In the genomic region with DNA sequence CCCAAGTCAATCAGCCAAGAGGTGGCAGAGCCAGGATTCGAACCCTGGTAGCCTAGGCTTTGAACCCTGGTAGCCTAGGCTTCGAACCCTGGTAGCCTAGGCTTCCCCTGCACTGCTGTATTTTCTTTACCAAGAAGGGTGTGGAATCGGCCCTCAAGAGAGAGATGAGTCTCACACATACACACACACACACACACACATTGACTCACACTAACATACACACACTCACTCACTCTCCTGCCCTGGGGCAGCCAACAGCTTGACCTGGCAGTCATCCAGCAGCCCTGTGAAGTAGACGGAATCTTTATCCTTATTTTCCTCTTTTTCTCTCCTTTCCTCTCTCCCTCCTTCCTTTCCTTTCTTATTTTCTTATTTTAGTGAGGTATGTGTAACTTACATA, we compare ENCODE assay signal across 9 cellular contexts. TPM values are rescaled to one million over a fixed set of nuclear protein-coding genes. Genes with fewer than 3 reads are reported as not detected.
DNase-seq lines count a peak whose midpoint lies in the region; ATAC-seq, FAIRE-seq and TF ChIP-seq lines count a peak whose summit lies in the region.
"Had no signal": no experiment of that assay in that cellular context is flagged by ENCODE, and none has a peak within 500 bp of the region (broad histone marks: within the 10 kb centered on the region; RNA-seq: fewer than 3 reads in every experiment).

No MANE protein-coding gene starts in this region.

- FAIRE-seq in A549 (lab: Jason Lieb, UNC): no peak

- DNase-seq in A549 (ENCODE audit: low read depth in 1 of 2, low spot score in 1 of 2): peak in 1 of 2 experiments; percentile 92
- DNase-seq in MG63: peak; percentile 91
- DNase-seq in stimulated activated naive CD4-positive, alpha-beta T cell treated with Interleukin-2 at 50 U/mL for 16 hours (lab: John Stamatoyannopoulos, UW): no peak
- no peak for DNase-seq in endothelial cell (ENCODE audit: low spot score)
- DNase-seq in occipital lobe (lab: John Stamatoyannopoulos, UW): no peak
- DNase-seq: activated T-cell treated with anti-CD3 and anti-CD28 coated beads, Interleukin-2, amount 50 U/mL, for 1 hour had no signal

- POLR2A ChIA-PET in A549 (lab: Yijun Ruan, JAX): interaction anchor here (0.5 to 2.9 kb wide), 6 partner anchors 16 to 196 kb away, joined by 3 to 29 read pairs (median 4); partner anchors contain the start of gene DUSP1

- H3K36me3 ChIP-seq in MG63: peaks cover 72% of the 10 kb centered on the region
- H3K36me3 ChIP-seq in muscle layer of duodenum (ENCODE audit: control insufficient read depth in 1 of 2, insufficient read depth in 2 of 2, low read length in 2 of 2): peaks cover 0 to 8% of the 10 kb centered on the region in 2 donors

- TF ChIP-seq POLR2A in A549 (IDR thresholded peaks at IDR 0.05; ENCODE audit: low read length): no peak

- H3K27me3 Mint-ChIP-seq in dendritic cell treated with granulocyte-macrophage colony-stimulating factor and Interleukin-4, amounts not matched to agents 40 ng/mL and 50 ng/mL, for 4 days: no peaks in the 10 kb centered on the region
- H3K27me3 Mint-ChIP-seq in endothelial cell (ENCODE audit: unreplicated experiment): peaks cover 14% of the 10 kb centered on the region

- H3K27me3 ChIP-seq in MG63 (no peaks in the 10 kb centered on the region), muscle layer of duodenum (ENCODE audit: low read depth, low read length) (no peaks in the 10 kb centered on the region)

- ATAC-seq in A549 (no peak), HG03196 (IDR thresholded peaks at IDR 0.05; ENCODE audit: unreplicated experiment) (no peak)

- H3K27ac ChIP-seq in A549 (peak overlapping the region; percentile 99 to 100), muscle layer of duodenum (ENCODE audit: low read length) (peak overlapping the region; percentile 97)

- H3K36me3 Mint-ChIP-seq in dendritic cell treated with granulocyte-macrophage colony-stimulating factor and Interleukin-4, amounts not matched to agents 40 ng/mL and 50 ng/mL, for 4 days (ENCODE audit: low read depth): peaks cover 49% of the 10 kb centered on the region
- H3K36me3 Mint-ChIP-seq in endothelial cell (ENCODE audit: low read depth, unreplicated experiment): peaks cover 13% of the 10 kb centered on the region

- peaks cover 95% of the 10 kb centered on the region for H3K4me1 ChIP-seq in A549
- H3K4me1 ChIP-seq in muscle layer of duodenum (ENCODE audit: control insufficient read depth in 1 of 2, insufficient read depth in 2 of 2, low read length in 2 of 2): peaks cover 10 to 23% of the 10 kb centered on the region in 2 donors

- H3K9me3 ChIP-seq in A549: no peaks in the 10 kb centered on the region
- no peaks in the 10 kb centered on the region for H3K9me3 ChIP-seq in MG63
- H3K9me3 ChIP-seq in muscle layer of duodenum (ENCODE audit: control insufficient read depth in 1 of 2, low read length in 2 of 2): no peaks in the 10 kb centered on the region

- H3K27ac Mint-ChIP-seq in dendritic cell treated with granulocyte-macrophage colony-stimulating factor and Interleukin-4, amounts not matched to agents 40 ng/mL and 50 ng/mL, for 4 days: peak overlapping the region; percentile 14
- H3K27ac Mint-ChIP-seq in endothelial cell (ENCODE audit: unreplicated experiment): no peak overlapping the region

- peak; percentile 74 to 88; a peak in 3 of 5 replicates for TF ChIP-seq EP300 in A549 (IDR thresholded peaks at IDR 0.05)

- intact Hi-C loops in dendritic cell treated with granulocyte-macrophage colony-stimulating factor and Interleukin-4, amounts not matched to agents 40 ng/mL and 50 ng/mL, for 4 days (cut with micrococcal nuclease): no loop called here

- CTCF ChIA-PET in A549 (lab: Yijun Ruan, JAX): interaction anchor here (1.2 to 12.0 kb wide), 9 partner anchors 8 to 197 kb away, joined by 4 to 131 read pairs (median 8); partner anchors contain the start of gene DUSP1

- WGBS in A549 (ENCODE audit: missing lambda C conversion rate): 24% methylated on average over 4 of the region's 4 CpGs

- peak overlapping the region; percentile 66 for H3K4me2 ChIP-seq in A549

- no peak overlapping the region for H3K4me3 Mint-ChIP-seq in dendritic cell treated with granulocyte-macrophage colony-stimulating factor and Interleukin-4, amounts not matched to agents 40 ng/mL and 50 ng/mL, for 4 days
- no peak overlapping the region for H3K4me3 Mint-ChIP-seq in endothelial cell (ENCODE audit: unreplicated experiment)

- peak; percentile 18; a peak in 2 of 5 replicates for TF ChIP-seq RAD21 in A549 (conservative IDR thresholded peaks at IDR 0.05 in 1 of 2, IDR thresholded peaks at IDR 0.05 in 1 of 2)

- TF ChIP-seq CTCF in A549 (IDR thresholded peaks at IDR 0.05) (no peak), endothelial cell (IDR thresholded peaks at IDR 0.05; ENCODE audit: unreplicated experiment) (no peak)

- no peaks in the 10 kb centered on the region for H3K9me3 Mint-ChIP-seq in dendritic cell treated with granulocyte-macrophage colony-stimulating factor and Interleukin-4, amounts not matched to agents 40 ng/mL and 50 ng/mL, for 4 days
- no peaks in the 10 kb centered on the region for H3K9me3 Mint-ChIP-seq in endothelial cell (ENCODE audit: unreplicated experiment)

- peaks cover 21% of the 10 kb centered on the region for H3K4me1 Mint-ChIP-seq in dendritic cell treated with granulocyte-macrophage colony-stimulating factor and Interleukin-4, amounts not matched to agents 40 ng/mL and 50 ng/mL, for 4 days (ENCODE audit: low read depth)
- peaks cover 6% of the 10 kb centered on the region for H3K4me1 Mint-ChIP-seq in endothelial cell (ENCODE audit: unreplicated experiment)

- H3K4me3 ChIP-seq in A549 (no peak overlapping the region), MG63 (no peak overlapping the region), muscle layer of duodenum (ENCODE audit: low read depth in 1 of 2, low read length in 2 of 2) (no peak overlapping the region)

TF ChIP-seq in A549, 52 proteins besides CTCF, POLR2A, EP300 and RAD21:
- peak; percentile 83 for TF ChIP-seq HOXB5 (CRISPR knock-in tag; IDR thresholded peaks at IDR 0.05)
- no peak for TF ChIP-seq NR3C1 (IDR thresholded peaks at IDR 0.05)
- TF ChIP-seq SMC3 (IDR thresholded peaks at IDR 0.05): peak; percentile 38; the same call in 1 of the 3 replicates
- no peak for TF ChIP-seq ZC3H11A (IDR thresholded peaks at IDR 0.05)
- TF ChIP-seq ZSCAN20 (CRISPR knock-in tag; IDR thresholded peaks at IDR 0.05): peak; percentile 86
- peak; percentile 87 for TF ChIP-seq TFCP2L1 (CRISPR knock-in tag; IDR thresholded peaks at IDR 0.05)
- peak; percentile 83 for TF ChIP-seq HOXB13 (CRISPR knock-in tag; IDR thresholded peaks at IDR 0.05; ENCODE audit: low read depth)
- TF ChIP-seq GATA3 (IDR thresholded peaks at IDR 0.05; ENCODE audit: borderline replicate concordance): peak; percentile 89
- no peak for TF ChIP-seq HOXA7 (CRISPR knock-in tag; IDR thresholded peaks at IDR 0.05)
- 0 out of 2 replicates have a peak, but pooled peaks have one; percentile 44 for TF ChIP-seq MYC (IDR thresholded peaks at IDR 0.05; ENCODE audit: borderline replicate concordance, low read length)
- no peak; the same call in 1 of the 2 replicates for TF ChIP-seq HEYL (CRISPR knock-in tag; IDR thresholded peaks at IDR 0.05)
- 0 out of 3 replicates have a peak, but pooled peaks have one; percentile 45 for TF ChIP-seq BCL3 (IDR thresholded peaks at IDR 0.05)
- peak; percentile 32 for TF ChIP-seq FOXS1 (CRISPR knock-in tag; IDR thresholded peaks at IDR 0.05)
- no peak for TF ChIP-seq PHF8 (IDR thresholded peaks at IDR 0.05; ENCODE audit: borderline replicate concordance, low read depth)
- peak; percentile 70 for TF ChIP-seq RARB (CRISPR knock-in tag; IDR thresholded peaks at IDR 0.05)
- TF ChIP-seq, protein P1, sequence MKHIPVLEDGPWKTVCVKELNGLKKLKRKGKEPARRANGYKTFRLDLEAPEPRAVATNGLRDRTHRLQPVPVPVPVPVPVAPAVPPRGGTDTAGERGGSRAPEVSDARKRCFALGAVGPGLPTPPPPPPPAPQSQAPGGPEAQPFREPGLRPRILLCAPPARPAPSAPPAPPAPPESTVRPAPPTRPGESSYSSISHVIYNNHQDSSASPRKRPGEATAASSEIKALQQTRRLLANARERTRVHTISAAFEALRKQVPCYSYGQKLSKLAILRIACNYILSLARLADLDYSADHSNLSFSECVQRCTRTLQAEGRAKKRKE (CRISPR knock-in tag; IDR thresholded peaks at IDR 0.05; ENCODE audit: low read depth): peak; percentile 58
- no peak for TF ChIP-seq RNF2 (IDR thresholded peaks at IDR 0.05; ENCODE audit: borderline replicate concordance, low read depth)
- TF ChIP-seq, protein P2, sequence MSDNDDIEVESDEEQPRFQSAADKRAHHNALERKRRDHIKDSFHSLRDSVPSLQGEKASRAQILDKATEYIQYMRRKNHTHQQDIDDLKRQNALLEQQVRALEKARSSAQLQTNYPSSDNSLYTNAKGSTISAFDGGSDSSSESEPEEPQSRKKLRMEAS (IDR thresholded peaks at IDR 0.05): peak; percentile 80
- TF ChIP-seq CEBPB (IDR thresholded peaks at IDR 0.05): no peak
- peak in 1 of 2 experiments; percentile 59; a peak in 1 of 5 replicates for TF ChIP-seq JUN (IDR thresholded peaks at IDR 0.05)
- peak; percentile 77 for TF ChIP-seq JUNB (IDR thresholded peaks at IDR 0.05)
- TF ChIP-seq FOSL2 (IDR thresholded peaks at IDR 0.05): peak; percentile 71
- peak; percentile 93 for TF ChIP-seq FOSL2 (CRISPR knock-in tag; IDR thresholded peaks at IDR 0.05)
TF ChIP-seq in A549: peak in this region for 15.

RNA-seq across cellular contexts. Expression of gene RPL26L1, which starts 55.4 kb away (rescaled TPM):
- polyA plus RNA-seq in A549 (2011; rRNA removed) (109 and 157 TPM in 2 replicates), A549 (2017; fragmentation: RNase III; extraction: RNeasy Plus Mini Kit Qiagen cat#74134 plus additional on column Dnase treatment) (146 to 160 TPM (median 150 TPM) in 3 replicates)
- 170 and 222 TPM in 2 replicates for polyA plus RNA-seq in A549 (2012; cell fraction: cytosol; rRNA removed)
- 83.2 and 128 TPM in 2 replicates for polyA plus RNA-seq in A549 (2012; cell fraction: nucleus; rRNA removed)
- polyA minus RNA-seq in A549 (2011; rRNA and poly(A)+ RNA removed): 62.0 and 65.1 TPM in 2 replicates
- 132 and 142 TPM in 2 replicates for total RNA-seq in MG63 (2014; rRNA removed; shearing (Covaris generic); ENCODE audit: low replicate concordance)
- total RNA-seq in endothelial cell (ENCODE audit: unreplicated experiment) (48.6 TPM), occipital lobe (29.8 TPM)
